ENCODE assay signal across 8 cellular contexts in the genomic region with DNA sequence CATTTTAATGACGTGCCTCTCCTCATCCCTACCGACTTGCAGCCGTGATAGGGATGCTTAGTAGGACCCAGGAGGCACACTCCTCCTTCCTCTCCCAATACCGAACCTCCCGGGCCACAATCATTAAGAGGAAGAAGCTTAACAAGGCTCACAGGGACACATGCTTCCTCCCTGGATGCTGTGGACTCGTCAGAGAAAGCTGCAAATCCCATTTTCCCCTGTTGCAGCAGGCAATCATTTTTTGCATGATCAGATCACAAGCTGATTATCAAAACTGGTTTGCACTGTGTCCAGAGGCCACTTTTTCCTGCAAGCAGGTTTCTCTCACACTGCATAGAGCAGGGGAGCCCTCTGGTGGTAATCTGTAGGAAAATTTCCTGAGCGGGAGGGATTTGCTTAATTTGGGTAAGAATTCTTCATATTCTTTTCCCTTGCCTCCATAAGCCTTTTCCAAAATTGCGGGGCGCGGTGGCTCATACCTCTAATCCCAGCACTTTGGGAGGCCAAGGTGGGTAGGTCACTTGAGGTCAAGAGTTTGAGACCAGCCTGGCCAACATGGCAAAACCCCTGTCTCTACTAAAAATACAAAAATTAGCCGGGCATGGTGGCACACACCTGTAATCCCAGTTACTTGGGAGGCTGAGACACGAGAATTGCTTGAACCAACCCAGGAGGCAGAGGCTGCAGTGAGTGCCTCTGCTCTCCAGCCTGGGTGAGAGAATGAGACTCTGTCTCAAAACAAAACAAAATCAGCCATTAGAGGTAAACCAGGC. TPM values are rescaled to one million over a fixed set of nuclear protein-coding genes. Genes with fewer than 3 reads are reported as not detected.
DNase-seq lines count a peak whose midpoint lies in the region; ATAC-seq and TF ChIP-seq lines count a peak whose summit lies in the region.

No MANE protein-coding gene starts in this region.

- H3K9me3 ChIP-seq in RWPE2 (ENCODE audit: severe bottlenecking) (no peaks in the 10 kb centered on the region), hepatocyte (ENCODE audit: low read depth) (no peaks in the 10 kb centered on the region)

- no peaks in the 10 kb centered on the region for H3K79me2 ChIP-seq in hepatocyte

- no peak overlapping the region for H3K4me3 ChIP-seq in RWPE2 (ENCODE audit: severe bottlenecking)
- H3K4me3 ChIP-seq in hepatocyte: no peak overlapping the region

- H3K27ac ChIP-seq in RWPE2 (ENCODE audit: poor library complexity, severe bottlenecking) (no peak overlapping the region), hepatocyte (no peak overlapping the region)

- H3K4me1 ChIP-seq in RWPE2 (ENCODE audit: insufficient read depth, poor library complexity, severe bottlenecking) (no peaks in the 10 kb centered on the region), hepatocyte (ENCODE audit: insufficient read depth) (peaks cover 6% of the 10 kb centered on the region)

- no peak overlapping the region for H2AFZ ChIP-seq in hepatocyte

- 19% methylated on average over 12 of the region's 12 CpGs for whole genome bisulfite sequencing in hepatocyte (ENCODE audit: low lambda C conversion rate, missing lambda C conversion rate)

- ATAC-seq in Right ventricle myocardium inferior (peak; percentile 90), RWPE2 (ENCODE audit: low read depth) (peak; percentile 60; the same call in 2 of the 3 replicates), GM21381 (IDR thresholded peaks at IDR 0.05; ENCODE audit: unreplicated experiment) (no peak)

- H3K27me3 ChIP-seq in RWPE2 (ENCODE audit: insufficient read depth, poor library complexity, severe bottlenecking): no peaks in the 10 kb centered on the region
- no peaks in the 10 kb centered on the region for H3K27me3 ChIP-seq in hepatocyte

- H3K4me2 ChIP-seq in hepatocyte: peak overlapping the region; percentile 69

- H3K9me2 ChIP-seq in hepatocyte (replicated peaks; ENCODE audit: insufficient read depth): no peaks in the 10 kb centered on the region

- no peaks in the 10 kb centered on the region for H4K20me1 ChIP-seq in hepatocyte (ENCODE audit: insufficient read depth, poor library complexity, severe bottlenecking)

- DNase-seq in Right ventricle myocardium inferior (ENCODE audit: missing footprints) (no peak), cardiac septum (ENCODE audit: low spot score) (no peak), Kasumi-1 (lab: John Stamatoyannopoulos, UW) (peak; percentile 79 to 80), RWPE2 (ENCODE audit: low spot score) (no peak), astrocyte of the hippocampus (ENCODE audit: low read depth, low spot score) (peak; percentile 87), hepatocyte (ENCODE audit: low spot score) (peak; percentile 87), renal cortical epithelial cell (ENCODE audit: low read depth) (peak; percentile 65)

- intact Hi-C loops in Right ventricle myocardium inferior (cut with DNase I): loop anchor here (2.0 to 5.0 kb wide), 5 partner anchors 37 to 684 kb away; partner anchors contain the start of genes CBLL1 and LAMB1
- intact Hi-C loops in cardiac septum (cut with DNase I): loop anchor here (5.0 to 10.0 kb wide), 4 partner anchors 141 to 401 kb away; partner anchors contain the start of genes CBLL1 and LAMB1

- TF ChIP-seq CTCF in RWPE2 (IDR thresholded peaks at IDR 0.05; ENCODE audit: poor library complexity, severe bottlenecking) (peak; percentile 97), hepatocyte (IDR thresholded peaks at IDR 0.05; ENCODE audit: poor library complexity) (peak; percentile 91)

- H3K36me3 ChIP-seq in RWPE2 (ENCODE audit: low read depth) (no peaks in the 10 kb centered on the region), hepatocyte (replicated peaks; ENCODE audit: insufficient read depth, low read depth) (no peaks in the 10 kb centered on the region)

RNA-seq across cellular contexts. Expression of gene LAMB4, which starts 16.1 kb away (rescaled TPM):
- 0.19 TPM for total RNA-seq in Right ventricle myocardium inferior
- 0.05 TPM for total RNA-seq in cardiac septum
- total RNA-seq in hepatocyte: 1.3 and 1.9 TPM in 2 replicates
- 1.3 and 3.1 TPM in 2 replicates for polyA plus RNA-seq in hepatocyte
- total RNA-seq in renal cortical epithelial cell: 0.17 and 0.65 TPM in 2 replicates

Comparison
In these comparisons a context has a peak if more than half of its experiments do, and no peak if none do; other contexts are left out.
1. DNase-seq: peak in Kasumi-1 (2 of 2), astrocyte of the hippocampus (single experiment), hepatocyte (single experiment) and renal cortical epithelial cell (single experiment); none in Right ventricle myocardium inferior (single experiment), cardiac septum (single experiment) and RWPE2 (single experiment).